Comparison of ENCODE assay signal across 8 cellular contexts in the genomic region with DNA sequence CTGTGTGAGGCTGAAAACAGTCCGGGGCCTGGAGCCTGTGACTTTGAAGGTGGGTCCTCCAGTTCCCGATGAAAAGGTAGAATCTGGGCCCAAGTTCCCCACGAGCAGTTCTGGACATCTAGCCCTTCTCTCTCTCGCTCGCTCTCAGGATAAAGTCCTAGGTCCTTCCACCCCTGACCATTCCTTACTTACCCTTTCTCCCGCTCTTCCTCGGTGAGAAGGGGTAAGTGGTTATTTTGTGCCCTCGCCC. TPM values are rescaled to one million over a fixed set of nuclear protein-coding genes. Genes with fewer than 3 reads are reported as not detected.
DNase-seq lines count a peak whose midpoint lies in the region; ATAC-seq and TF ChIP-seq lines count a peak whose summit lies in the region.

No MANE protein-coding gene starts in this region.

- H3K4me2 ChIP-seq in GM23338: peak overlapping the region; percentile 88
- H3K4me2 ChIP-seq in SU-DHL-6 (ENCODE audit: low read depth, low read length, poor library complexity, severe bottlenecking): peak overlapping the region; percentile 72

- H3K9me3 ChIP-seq in SU-DHL-6 (ENCODE audit: insufficient read depth, low read length): no peaks in the 10 kb centered on the region
- H3K9me3 ChIP-seq in sigmoid colon: no peaks in the 10 kb centered on the region

- peaks cover 3% of the 10 kb centered on the region for H3K27me3 Mint-ChIP-seq in GM23338 (ENCODE audit: insufficient read depth, low read depth, poor library complexity)

- H3K27me3 ChIP-seq in GM23338 (ENCODE audit: insufficient read depth) (no peaks in the 10 kb centered on the region), SU-DHL-6 (ENCODE audit: low read length) (no peaks in the 10 kb centered on the region), sigmoid colon (no peaks in the 10 kb centered on the region)

- no peak for DNase-seq in GM23338 (ENCODE audit: low spot score)
- no peak for DNase-seq in fibroblast of the aortic adventitia (ENCODE audit: low read depth)
- no peak for DNase-seq in sigmoid colon
- DNase-seq in superior temporal gyrus (ENCODE audit: extremely low spot score): no peak
- DNase-seq in T1000 (lab: John Stamatoyannopoulos, UW): no peak
- DNase-seq in OCI-M2 (lab: John Stamatoyannopoulos, UW; ENCODE audit: unreplicated experiment): no peak

- peaks cover 2% of the 10 kb centered on the region; the same call in 2 of the 3 replicates for H3K9me3 Mint-ChIP-seq in GM23338

- H3K36me3 Mint-ChIP-seq in GM23338 (ENCODE audit: low read depth): peaks cover 14% of the 10 kb centered on the region

- H3F3A ChIP-seq in GM23338 (replicated peaks; ENCODE audit: low read depth) (no peaks in the 10 kb centered on the region), SU-DHL-6 (ENCODE audit: insufficient read depth) (peaks cover 10% of the 10 kb centered on the region; the same call in 1 of the 2 replicates)

- no peak for TF ChIP-seq EP300 in sigmoid colon (IDR thresholded peaks at IDR 0.05)

- H2AFZ ChIP-seq in GM23338 (no peak overlapping the region), SU-DHL-6 (ENCODE audit: low read depth, low read length, severe bottlenecking) (peak overlapping the region; percentile 64)

- H3K36me3 ChIP-seq in GM23338 (ENCODE audit: insufficient read depth) (no peaks in the 10 kb centered on the region; the same call in 1 of the 2 replicates), SU-DHL-6 (ENCODE audit: low read length) (peaks cover 11% of the 10 kb centered on the region; the same call in 1 of the 2 replicates), sigmoid colon (peaks cover 0 to 9% (median 0%) of the 10 kb centered on the region in 4 donors)

- peak overlapping the region; percentile 66 for H3K4me3 ChIP-seq in GM23338
- peak overlapping the region; percentile 61 for H3K4me3 ChIP-seq in SU-DHL-6 (ENCODE audit: insufficient read depth, low read length, poor library complexity, severe bottlenecking)
- peak overlapping the region; percentile 75 for H3K4me3 ChIP-seq in fibroblast of the aortic adventitia (ENCODE audit: low read depth, low read length)
- peak overlapping the region; percentile 75 to 88 (median 82) for H3K4me3 ChIP-seq in sigmoid colon

- H4K20me1 ChIP-seq in GM23338 (replicated peaks; ENCODE audit: insufficient read depth) (no peaks in the 10 kb centered on the region), SU-DHL-6 (ENCODE audit: low read depth, low read length) (no peaks in the 10 kb centered on the region)

- ATAC-seq in GM23338 (peak; percentile 15), GM21423 (IDR thresholded peaks at IDR 0.05; ENCODE audit: unreplicated experiment) (no peak)

- no peak for TF ChIP-seq POLR2A in sigmoid colon (IDR thresholded peaks at IDR 0.05)

- WGBS in sigmoid colon, 2 donors: 6 to 20% methylated on average over 8 of the region's 8 CpGs

- H3K27ac Mint-ChIP-seq in GM23338: peak overlapping the region; percentile 90

- peaks cover 6% of the 10 kb centered on the region for H3K4me1 ChIP-seq in GM23338 (ENCODE audit: insufficient read depth)
- H3K4me1 ChIP-seq in sigmoid colon: peaks cover 0 to 22% (median 18%) of the 10 kb centered on the region in 4 donors

- no peaks in the 10 kb centered on the region for H3K9me2 ChIP-seq in GM23338 (ENCODE audit: insufficient read depth)
- no peaks in the 10 kb centered on the region for H3K9me2 ChIP-seq in SU-DHL-6 (replicated peaks; ENCODE audit: insufficient read depth, low read length)

- H3K79me2 ChIP-seq in GM23338 (replicated peaks; ENCODE audit: insufficient read depth) (0 out of 2 replicates have a peak, but pooled peaks cover 7% of the 10 kb centered on the region), SU-DHL-6 (ENCODE audit: insufficient read depth, low read length) (peaks cover 14% of the 10 kb centered on the region)

- H3K4me1 Mint-ChIP-seq in GM23338: peaks cover 20% of the 10 kb centered on the region; the same call in 2 of the 3 replicates

- H3K27ac ChIP-seq in GM23338 (ENCODE audit: low read depth): peak overlapping the region; percentile 45
- H3K27ac ChIP-seq in SU-DHL-6 (ENCODE audit: low read depth, low read length): peak overlapping the region; percentile 59
- peak overlapping the region; percentile 83 to 91 (median 86) for H3K27ac ChIP-seq in sigmoid colon

- H3K4me3 Mint-ChIP-seq in GM23338: peak overlapping the region; percentile 90

- H3K9ac ChIP-seq in SU-DHL-6 (ENCODE audit: low read length): peak overlapping the region; percentile 72

- TF ChIP-seq CTCF in GM23338 (conservative IDR thresholded peaks at IDR 0.05; ENCODE audit: low read depth in 2 of 2) (no peak), SU-DHL-6 (IDR thresholded peaks at IDR 0.05; ENCODE audit: insufficient read depth, low read length, poor library complexity, severe bottlenecking) (no peak), fibroblast of the aortic adventitia (IDR thresholded peaks at IDR 0.05; ENCODE audit: insufficient read depth, low read length) (no peak), sigmoid colon (IDR thresholded peaks at IDR 0.05) (no peak)

- intact Hi-C loops in sigmoid colon (cut with DNase I): no loop called here

TF ChIP-seq in GM23338, 12 proteins besides CTCF, POLR2A, EP300 and RAD21 (continues in another document):
- TF ChIP-seq EZH2phosphoT487 (IDR thresholded peaks at IDR 0.05; ENCODE audit: unreplicated experiment): no peak
- TF ChIP-seq, protein P1, sequence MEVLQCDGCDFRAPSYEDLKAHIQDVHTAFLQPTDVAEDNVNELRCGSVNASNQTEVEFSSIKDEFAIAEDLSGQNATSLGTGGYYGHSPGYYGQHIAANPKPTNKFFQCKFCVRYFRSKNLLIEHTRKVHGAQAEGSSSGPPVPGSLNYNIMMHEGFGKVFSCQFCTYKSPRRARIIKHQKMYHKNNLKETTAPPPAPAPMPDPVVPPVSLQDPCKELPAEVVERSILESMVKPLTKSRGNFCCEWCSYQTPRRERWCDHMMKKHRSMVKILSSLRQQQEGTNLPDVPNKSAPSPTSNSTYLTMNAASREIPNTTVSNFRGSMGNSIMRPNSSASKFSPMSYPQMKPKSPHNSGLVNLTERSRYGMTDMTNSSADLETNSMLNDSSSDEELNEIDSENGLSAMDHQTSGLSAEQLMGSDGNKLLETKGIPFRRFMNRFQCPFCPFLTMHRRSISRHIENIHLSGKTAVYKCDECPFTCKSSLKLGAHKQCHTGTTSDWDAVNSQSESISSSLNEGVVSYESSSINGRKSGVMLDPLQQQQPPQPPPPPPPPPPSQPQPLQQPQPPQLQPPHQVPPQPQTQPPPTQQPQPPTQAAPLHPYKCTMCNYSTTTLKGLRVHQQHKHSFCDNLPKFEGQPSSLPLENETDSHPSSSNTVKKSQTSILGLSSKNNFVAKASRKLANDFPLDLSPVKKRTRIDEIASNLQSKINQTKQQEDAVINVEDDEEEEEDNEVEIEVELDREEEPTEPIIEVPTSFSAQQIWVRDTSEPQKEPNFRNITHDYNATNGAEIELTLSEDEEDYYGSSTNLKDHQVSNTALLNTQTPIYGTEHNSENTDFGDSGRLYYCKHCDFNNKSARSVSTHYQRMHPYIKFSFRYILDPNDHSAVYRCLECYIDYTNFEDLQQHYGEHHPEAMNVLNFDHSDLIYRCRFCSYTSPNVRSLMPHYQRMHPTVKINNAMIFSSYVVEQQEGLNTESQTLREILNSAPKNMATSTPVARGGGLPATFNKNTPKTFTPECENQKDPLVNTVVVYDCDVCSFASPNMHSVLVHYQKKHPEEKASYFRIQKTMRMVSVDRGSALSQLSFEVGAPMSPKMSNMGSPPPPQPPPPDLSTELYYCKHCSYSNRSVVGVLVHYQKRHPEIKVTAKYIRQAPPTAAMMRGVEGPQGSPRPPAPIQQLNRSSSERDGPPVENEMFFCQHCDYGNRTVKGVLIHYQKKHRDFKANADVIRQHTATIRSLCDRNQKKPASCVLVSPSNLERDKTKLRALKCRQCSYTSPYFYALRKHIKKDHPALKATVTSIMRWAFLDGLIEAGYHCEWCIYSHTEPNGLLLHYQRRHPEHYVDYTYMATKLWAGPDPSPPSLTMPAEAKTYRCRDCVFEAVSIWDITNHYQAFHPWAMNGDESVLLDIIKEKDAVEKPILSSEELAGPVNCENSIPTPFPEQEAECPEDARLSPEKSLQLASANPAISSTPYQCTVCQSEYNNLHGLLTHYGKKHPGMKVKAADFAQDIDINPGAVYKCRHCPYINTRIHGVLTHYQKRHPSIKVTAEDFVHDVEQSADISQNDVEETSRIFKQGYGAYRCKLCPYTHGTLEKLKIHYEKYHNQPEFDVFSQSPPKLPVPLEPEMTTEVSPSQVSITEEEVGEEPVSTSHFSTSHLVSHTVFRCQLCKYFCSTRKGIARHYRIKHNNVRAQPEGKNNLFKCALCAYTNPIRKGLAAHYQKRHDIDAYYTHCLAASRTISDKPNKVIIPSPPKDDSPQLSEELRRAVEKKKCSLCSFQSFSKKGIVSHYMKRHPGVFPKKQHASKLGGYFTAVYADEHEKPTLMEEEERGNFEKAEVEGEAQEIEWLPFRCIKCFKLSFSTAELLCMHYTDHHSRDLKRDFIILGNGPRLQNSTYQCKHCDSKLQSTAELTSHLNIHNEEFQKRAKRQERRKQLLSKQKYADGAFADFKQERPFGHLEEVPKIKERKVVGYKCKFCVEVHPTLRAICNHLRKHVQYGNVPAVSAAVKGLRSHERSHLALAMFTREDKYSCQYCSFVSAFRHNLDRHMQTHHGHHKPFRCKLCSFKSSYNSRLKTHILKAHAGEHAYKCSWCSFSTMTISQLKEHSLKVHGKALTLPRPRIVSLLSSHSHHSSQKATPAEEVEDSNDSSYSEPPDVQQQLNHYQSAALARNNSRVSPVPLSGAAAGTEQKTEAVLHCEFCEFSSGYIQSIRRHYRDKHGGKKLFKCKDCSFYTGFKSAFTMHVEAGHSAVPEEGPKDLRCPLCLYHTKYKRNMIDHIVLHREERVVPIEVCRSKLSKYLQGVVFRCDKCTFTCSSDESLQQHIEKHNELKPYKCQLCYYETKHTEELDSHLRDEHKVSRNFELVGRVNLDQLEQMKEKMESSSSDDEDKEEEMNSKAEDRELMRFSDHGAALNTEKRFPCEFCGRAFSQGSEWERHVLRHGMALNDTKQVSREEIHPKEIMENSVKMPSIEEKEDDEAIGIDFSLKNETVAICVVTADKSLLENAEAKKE (CRISPR knock-in tag; IDR thresholded peaks at IDR 0.05): no peak
- TF ChIP-seq ZNF331 (CRISPR knock-in tag; IDR thresholded peaks at IDR 0.05; ENCODE audit: low read depth): no peak
- TF ChIP-seq NANOG (IDR thresholded peaks at IDR 0.05; ENCODE audit: borderline replicate concordance): no peak
- no peak for TF ChIP-seq JUNB (IDR thresholded peaks at IDR 0.05; ENCODE audit: unreplicated experiment)
- TF ChIP-seq POLR2AphosphoS5 (IDR thresholded peaks at IDR 0.05; ENCODE audit: low read depth): no peak
- no peak for TF ChIP-seq EZH2 (IDR thresholded peaks at IDR 0.05; ENCODE audit: low read depth, unreplicated experiment)
- no peak for TF ChIP-seq STAT1 (IDR thresholded peaks at IDR 0.05; ENCODE audit: unreplicated experiment)
- no peak for TF ChIP-seq ZNF114 (CRISPR knock-in tag; IDR thresholded peaks at IDR 0.05)

RNA-seq across cellular contexts. Expression of a gene that starts 0.7 kb away (rescaled TPM):
- 7.3 and 7.7 TPM in 2 replicates for total RNA-seq in GM23338 (2014; rRNA removed; shearing (Covaris generic))
- polyA plus RNA-seq in GM23338 (2016; fragmentation: Nextera tagmentation; extraction: Ambion mirVana) (14.0 and 17.3 TPM in 2 replicates), sigmoid colon (1 to 10 TPM; 2.5 to 7.8 (median 4.2) TPM)
- total RNA-seq in fibroblast of the aortic adventitia (ENCODE audit: low replicate concordance) (9.9 and 24.1 TPM in 2 replicates), sigmoid colon (10 to 100 TPM; 18.5 to 57.9 (median 19.1) TPM)
